In genomic region chr5:113338628-113339027, GRCh38 we compare ENCODE assay signal across 17 cellular contexts.
"Had no signal": no experiment of that assay in that cellular context is flagged by ENCODE, and none has a peak within 500 bp of the region (broad histone marks: within the 10 kb centered on the region; RNA-seq: fewer than 3 reads in every experiment).

No MANE protein-coding gene starts in this region.

- DNase-seq: activated CD4-positive, CD25-positive, alpha-beta regulatory T cell treated with anti-CD3 and anti-CD28 coated beads, Interleukin-2, amount 50 U/mL, for 72 hours; activated naive CD4-positive, alpha-beta T cell treated with Interleukin-2 at 50 U/mL for 16 hours; activated naive CD8-positive, alpha-beta T cell treated with anti-CD3 and anti-CD28 coated beads, Interleukin-2, amount 50 U/mL, for 24 hours; activated T-cell treated with anti-CD3 and anti-CD28 coated beads for 4 hours; colonic mucosa; islet precursor cell; mucosa of descending colon; naive thymus-derived CD4-positive, alpha-beta T cell; stimulated activated CD4-positive, alpha-beta T cell treated with anti-CD3 and anti-CD28 coated beads, Interleukin-15, amount 100 ng/mL, for 24 hours; stimulated activated CD4-positive, alpha-beta T cell treated with anti-CD3 and anti-CD28 coated beads, Interleukin-4, amount 100 ng/mL, for 1 hour; stimulated activated naive CD4-positive, alpha-beta T cell; T-helper 9 cell; tibial artery had no signal

- H3K4me3 Mint-ChIP-seq: activated naive CD8-positive, alpha-beta T cell treated with anti-CD3 and anti-CD28 coated beads, Interleukin-2, amount 50 U/mL, for 24 hours; activated T-helper 17 cell treated with anti-CD3 and anti-CD28 coated beads, Interleukin-2, amount 50 U/mL, for 72 hours; naive thymus-derived CD4-positive, alpha-beta T cell had no signal

- H3K79me2 ChIP-seq: parathyroid adenoma had no signal

- H3K4me3 ChIP-seq: colonic mucosa, esophagus muscularis mucosa, mucosa of descending colon, skin epidermis, tibial artery had no signal

- H3K36me3 ChIP-seq: colonic mucosa, esophagus muscularis mucosa, tibial artery had no signal

- H3K27ac ChIP-seq: colonic mucosa, esophagus muscularis mucosa, parathyroid adenoma, tibial artery had no signal

- H3K27ac Mint-ChIP-seq: activated naive CD8-positive, alpha-beta T cell treated with anti-CD3 and anti-CD28 coated beads, Interleukin-2, amount 50 U/mL, for 24 hours; activated T-helper 17 cell treated with anti-CD3 and anti-CD28 coated beads, Interleukin-2, amount 50 U/mL, for 72 hours; naive thymus-derived CD4-positive, alpha-beta T cell had no signal

- H3K9ac ChIP-seq: parathyroid adenoma had no signal

- H3K4me1 Mint-ChIP-seq: activated T-helper 17 cell treated with anti-CD3 and anti-CD28 coated beads, Interleukin-2, amount 50 U/mL, for 72 hours had no signal

- H3K27me3 ChIP-seq: colonic mucosa, esophagus muscularis mucosa, tibial artery had no signal

- ATAC-seq: activated naive CD8-positive, alpha-beta T cell treated with anti-CD3 and anti-CD28 coated beads, Interleukin-2, amount 50 U/mL, for 24 hours; activated T-helper 17 cell treated with anti-CD3 and anti-CD28 coated beads, Interleukin-2, amount 50 U/mL, for 72 hours; mucosa of descending colon; naive thymus-derived CD4-positive, alpha-beta T cell had no signal

- H3K4me1 ChIP-seq: colonic mucosa, esophagus muscularis mucosa, parathyroid adenoma, tibial artery had no signal

- H3K36me3 Mint-ChIP-seq: naive thymus-derived CD4-positive, alpha-beta T cell had no signal

- H3K9me3 Mint-ChIP-seq: activated naive CD8-positive, alpha-beta T cell treated with anti-CD3 and anti-CD28 coated beads, Interleukin-2, amount 50 U/mL, for 24 hours; activated T-helper 17 cell treated with anti-CD3 and anti-CD28 coated beads, Interleukin-2, amount 50 U/mL, for 72 hours; naive thymus-derived CD4-positive, alpha-beta T cell had no signal

- H2AFZ ChIP-seq: parathyroid adenoma had no signal

- H3K9me3 ChIP-seq: colonic mucosa, esophagus muscularis mucosa, mucosa of descending colon, tibial artery had no signal
